ENCODE assay signal across 8 cellular contexts in genomic region chr9:74953235-74953741, GRCh38.
DNase-seq lines count a peak whose midpoint lies in the region; ATAC-seq lines count a peak whose summit lies in the region.

No MANE protein-coding gene starts in this region.

- ATAC-seq in GM18499 (IDR thresholded peaks at IDR 0.05; ENCODE audit: insufficient read depth, unreplicated experiment): peak; percentile 0
- ATAC-seq in HG03095 (IDR thresholded peaks at IDR 0.05; ENCODE audit: unreplicated experiment): peak; percentile 9
- no peak for ATAC-seq in GM19463 (IDR thresholded peaks at IDR 0.05; ENCODE audit: unreplicated experiment)
- ATAC-seq in HG02571 (IDR thresholded peaks at IDR 0.05; ENCODE audit: unreplicated experiment): no peak

- peak overlapping the region; percentile 74 to 93 for H3K4me3 ChIP-seq in stomach smooth muscle (ENCODE audit: low read length in 2 of 2)

- no peaks in the 10 kb centered on the region for H3K9me3 Mint-ChIP-seq in activated naive CD4-positive, alpha-beta T cell treated with anti-CD3 and anti-CD28 coated beads, Interleukin-2, amount 50 U/mL, for 24 hours

- H3K27me3 ChIP-seq in stomach smooth muscle (ENCODE audit: control insufficient read depth in 1 of 2, insufficient read depth in 2 of 2, low read length in 2 of 2): no peaks in the 10 kb centered on the region

- no peaks in the 10 kb centered on the region for H3K9me3 ChIP-seq in stomach smooth muscle (ENCODE audit: control insufficient read depth in 2 of 2, low read length in 2 of 2)

- H3K9ac ChIP-seq in stomach smooth muscle (ENCODE audit: low read length in 2 of 2): peak overlapping the region; percentile 62 to 88

- peaks cover 3% of the 10 kb centered on the region for H3K4me1 ChIP-seq in stomach smooth muscle (ENCODE audit: control insufficient read depth, insufficient read depth, low read length)

- H3K27me3 Mint-ChIP-seq in activated naive CD4-positive, alpha-beta T cell treated with anti-CD3 and anti-CD28 coated beads, Interleukin-2, amount 50 U/mL, for 24 hours: no peaks in the 10 kb centered on the region

- peak; percentile 20 for DNase-seq in inferior parietal cortex (ENCODE audit: extremely low spot score)
- DNase-seq in DMS79 (lab: John Stamatoyannopoulos, UW): no peak

- H3K27ac Mint-ChIP-seq in activated naive CD4-positive, alpha-beta T cell treated with anti-CD3 and anti-CD28 coated beads, Interleukin-2, amount 50 U/mL, for 24 hours: peak overlapping the region; percentile 81

- peak overlapping the region; percentile 93 for H3K27ac ChIP-seq in stomach smooth muscle (ENCODE audit: low read length)

- H3K36me3 Mint-ChIP-seq in activated naive CD4-positive, alpha-beta T cell treated with anti-CD3 and anti-CD28 coated beads, Interleukin-2, amount 50 U/mL, for 24 hours: no peaks in the 10 kb centered on the region

- H3K4me1 Mint-ChIP-seq in activated naive CD4-positive, alpha-beta T cell treated with anti-CD3 and anti-CD28 coated beads, Interleukin-2, amount 50 U/mL, for 24 hours: peaks cover 21% of the 10 kb centered on the region

- H3K36me3 ChIP-seq in stomach smooth muscle (ENCODE audit: control insufficient read depth in 2 of 2, insufficient read depth in 2 of 2, low read length in 2 of 2): no peaks in the 10 kb centered on the region

- H3K4me3 Mint-ChIP-seq in activated naive CD4-positive, alpha-beta T cell treated with anti-CD3 and anti-CD28 coated beads, Interleukin-2, amount 50 U/mL, for 24 hours: peak overlapping the region; percentile 89

Comparison
In these comparisons a context has a peak if more than half of its experiments do, and no peak if none do; other contexts are left out.
1. ATAC-seq: peak in GM18499 (single experiment) and HG03095 (single experiment); none in GM19463 (single experiment) and HG02571 (single experiment).